16 cellular contexts compared by ENCODE assay signal in genomic region chr18:54880706-54881105, GRCh38. TPM values are rescaled to one million over a fixed set of nuclear protein-coding genes. Genes with fewer than 3 reads are reported as not detected.
DNase-seq lines count a peak whose midpoint lies in the region; ATAC-seq, FAIRE-seq and TF ChIP-seq lines count a peak whose summit lies in the region.
"Had no signal": no experiment of that assay in that cellular context is flagged by ENCODE, and none has a peak within 500 bp of the region (broad histone marks: within the 10 kb centered on the region; RNA-seq: fewer than 3 reads in every experiment).

No MANE protein-coding gene starts in this region.

- peak in 2 of 3 experiments; percentile 55 to 79 for DNase-seq in NCI-H1417 (lab: John Stamatoyannopoulos, UW)
- no peak for DNase-seq in NCI-H1417 treated with DMSO at 0.1 percent for 48 hours (lab: John Stamatoyannopoulos, UW)
- DNase-seq in T1000 (lab: John Stamatoyannopoulos, UW): peak; percentile 6
- peak; percentile 86 to 92 for DNase-seq in foreskin keratinocyte
- peak; percentile 49 for DNase-seq in small intestine
- DNase-seq in NOMO-1 treated with dmso at 0.1 percent for 144 hours (lab: John Stamatoyannopoulos, UW; ENCODE audit: unreplicated experiment): no peak
- no peak for DNase-seq in NOMO-1 treated with DMSO at 0.1 percent for 48 hours (lab: John Stamatoyannopoulos, UW; ENCODE audit: unreplicated experiment)
- DNase-seq in stimulated activated CD4-positive, alpha-beta T cell treated with anti-CD3 and anti-CD28 coated beads, Interleukin-2, amount 100 ng/mL, for 24 hours: no peak
- DNase-seq: activated CD4-positive, alpha-beta T cell treated with anti-CD3 and anti-CD28 coated beads, Interleukin-2, amount 50 U/mL, for 48 hours; activated naive CD4-positive, alpha-beta T cell treated with anti-CD3 and anti-CD28 coated beads for 36 hours; Calu3; midbrain; NCI-H146; psoas muscle had no signal

- H3K27ac ChIP-seq in foreskin keratinocyte (peak overlapping the region; percentile 60), small intestine (ENCODE audit: low read depth in 1 of 2, low read length in 1 of 2) (no peak overlapping the region)
- H3K27ac ChIP-seq: 22Rv1, psoas muscle had no signal

- H3K4me3 ChIP-seq in small intestine (ENCODE audit: low read depth in 1 of 2, low read length in 2 of 2): no peak overlapping the region
- H3K4me3 ChIP-seq: psoas muscle had no signal

- WGBS in small intestine, 3 donors: 88 to 95% (median 94%) methylated on average over 1 of the region's 1 CpG

- H3K9me3 ChIP-seq in small intestine (ENCODE audit: control insufficient read depth, low read depth): no peaks in the 10 kb centered on the region
- H3K9me3 ChIP-seq: psoas muscle had no signal

- peaks cover 4% of the 10 kb centered on the region for H3K4me1 ChIP-seq in foreskin keratinocyte
- H3K4me1 ChIP-seq in small intestine (ENCODE audit: control insufficient read depth in 2 of 2, insufficient read depth in 1 of 2, low read depth in 1 of 2, low read length in 1 of 2): no peaks in the 10 kb centered on the region
- H3K4me1 ChIP-seq: psoas muscle had no signal

- peak; percentile 100 for ATAC-seq in foreskin keratinocyte
- ATAC-seq: psoas muscle had no signal

- FAIRE-seq in small intestine (lab: Jason Lieb, UNC): no peak

- H3K27me3 ChIP-seq in foreskin keratinocyte (no peaks in the 10 kb centered on the region), small intestine (ENCODE audit: control insufficient read depth in 2 of 2, insufficient read depth in 2 of 2, low read length in 2 of 2) (no peaks in the 10 kb centered on the region)

- H3K36me3 ChIP-seq in small intestine (ENCODE audit: control insufficient read depth in 2 of 2, insufficient read depth in 2 of 2, low read length in 2 of 2): no peaks in the 10 kb centered on the region

- TF ChIP-seq CTCF in foreskin keratinocyte (conservative IDR thresholded peaks at IDR 0.05): no peak

RNA-seq across cellular contexts. Expression of gene RAB27B, which starts 52.4 kb away (rescaled TPM):
- total RNA-seq in foreskin keratinocyte: 2.4 and 4.3 TPM in 2 replicates
- 0.47 and 0.96 TPM in 2 replicates for polyA plus RNA-seq in foreskin keratinocyte
- 1 to 10 TPM; 2.0 to 4.1 (median 3.8) TPM for polyA plus RNA-seq in small intestine
- total RNA-seq: OCI-LY7 had no signal

Comparison
In these comparisons a context has a peak if more than half of its experiments do, and no peak if none do; other contexts are left out.
1. DNase-seq: peak in NCI-H1417 (2 of 3), T1000 (single experiment), foreskin keratinocyte (2 of 2) and small intestine (single experiment); none in NCI-H1417 treated with DMSO at 0.1 percent for 48 hours (single experiment), NOMO-1 treated with dmso at 0.1 percent for 144 hours (single experiment), NOMO-1 treated with DMSO at 0.1 percent for 48 hours (single experiment) and stimulated activated CD4-positive, alpha-beta T cell treated with anti-CD3 and anti-CD28 coated beads, Interleukin-2, amount 100 ng/mL, for 24 hours (0 of 2).